In the genomic region with DNA sequence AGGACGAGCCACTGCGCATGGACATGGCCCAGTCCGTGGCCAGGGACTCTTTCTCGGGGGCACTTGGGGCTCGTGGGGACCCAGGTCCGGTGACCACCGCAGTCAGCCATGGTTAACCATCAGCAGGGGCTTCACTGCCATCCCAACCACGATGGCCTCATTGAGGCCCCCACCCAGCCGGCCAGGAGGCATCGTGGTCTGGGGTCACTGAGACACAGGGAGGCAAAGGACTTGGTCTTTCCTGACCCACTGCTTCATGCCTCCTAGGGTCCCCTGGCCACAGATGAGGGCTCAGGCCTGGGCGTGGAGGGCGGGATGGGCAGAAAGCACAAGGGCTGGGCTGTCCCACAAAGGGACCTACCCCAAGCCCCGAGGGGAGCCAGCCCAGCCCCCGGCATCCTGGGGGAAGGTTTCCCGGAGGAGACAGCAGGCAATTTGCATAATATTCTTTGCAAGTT, we compare ENCODE assay signal across 13 cellular contexts. TPM values are rescaled to one million over a fixed set of nuclear protein-coding genes. Genes with fewer than 3 reads are reported as not detected.
DNase-seq lines count a peak whose midpoint lies in the region; ATAC-seq and TF ChIP-seq lines count a peak whose summit lies in the region.
"Had no signal": no experiment of that assay in that cellular context is flagged by ENCODE, and none has a peak within 500 bp of the region (broad histone marks: within the 10 kb centered on the region; RNA-seq: fewer than 3 reads in every experiment).

No MANE protein-coding gene starts in this region.

- intact Hi-C loops in heart left ventricle (cut with DNase I) (loop anchor here in 7 of 10 donors (5.0 to 10.0 kb wide), 3 partner anchors 34 to 124 kb away; a partner anchor contains a TSS), cardiac septum (cut with DNase I) (no loop called here)
- intact Hi-C loops in CD4-positive, alpha-beta memory T cell (cut with micrococcal nuclease), result no loop called here

- H3K4me1 Mint-ChIP-seq in CD4-positive, alpha-beta memory T cell, result peaks cover 8 to 39% (median 23%) of the 10 kb centered on the region in 4 donors

- no peaks in the 10 kb centered on the region for H3K27me3 ChIP-seq in heart left ventricle
- no peaks in the 10 kb centered on the region for H3K27me3 ChIP-seq in muscle layer of colon (ENCODE audit: control insufficient read depth in 1 of 2, insufficient read depth in 2 of 2, low read length in 2 of 2)
- no peaks in the 10 kb centered on the region for H3K27me3 ChIP-seq in CD4-positive, alpha-beta memory T cell (ENCODE audit: insufficient read depth, low read length)
- H3K27me3 ChIP-seq: pancreas had no signal

- TF ChIP-seq CTCF in heart left ventricle (IDR thresholded peaks at IDR 0.05) (no peak), coronary artery (IDR thresholded peaks at IDR 0.05) (no peak)

- H3K9me3 ChIP-seq in heart left ventricle (no peaks in the 10 kb centered on the region), muscle layer of colon (ENCODE audit: low read length) (no peaks in the 10 kb centered on the region)
- H3K9me3 ChIP-seq in CD4-positive, alpha-beta memory T cell (ENCODE audit: control insufficient read depth in 1 of 2, low read length in 2 of 2), result no peaks in the 10 kb centered on the region
- H3K9me3 ChIP-seq: pancreas had no signal

- peak overlapping the region in 7 of 12 donors; percentile 12 to 99 (median 80) for H3K27ac ChIP-seq in heart left ventricle
- peak overlapping the region; percentile 91 to 92 for H3K27ac ChIP-seq in coronary artery
- peak overlapping the region; percentile 99 for H3K27ac ChIP-seq in muscle layer of colon (ENCODE audit: low read depth, low read length)
- H3K27ac ChIP-seq in CD4-positive, alpha-beta memory T cell (ENCODE audit: low read depth, low read length), result no peak overlapping the region
- H3K27ac ChIP-seq: pancreas had no signal

- no peaks in the 10 kb centered on the region for H3K27me3 Mint-ChIP-seq in CD4-positive, alpha-beta memory T cell
- H3K27me3 Mint-ChIP-seq: activated CD8-positive, alpha-beta memory T cell treated with anti-CD3 and anti-CD28 coated beads, Interleukin-2, amount 10 ng/mL, durations not matched to agents 7 days and 5 days had no signal

- WGBS in heart left ventricle, 4 donors, result 67 to 78% (median 73%) methylated on average over 11 to 15 of the region's 15 CpGs

- H3K4me1 ChIP-seq in heart left ventricle, result peaks cover 17 to 99% (median 89%) of the 10 kb centered on the region in 12 donors
- H3K4me1 ChIP-seq in muscle layer of colon (ENCODE audit: insufficient read depth, low read length), result peaks cover 90% of the 10 kb centered on the region
- H3K4me1 ChIP-seq in CD4-positive, alpha-beta memory T cell (ENCODE audit: insufficient read depth, low read length), result peaks cover 30% of the 10 kb centered on the region

- H3K36me3 Mint-ChIP-seq in CD4-positive, alpha-beta memory T cell, result peaks cover 0 to 3% of the 10 kb centered on the region in 2 donors
- H3K36me3 Mint-ChIP-seq: activated CD8-positive, alpha-beta memory T cell treated with anti-CD3 and anti-CD28 coated beads, Interleukin-2, amount 10 ng/mL, durations not matched to agents 7 days and 5 days had no signal

- H3K9me3 Mint-ChIP-seq in CD4-positive, alpha-beta memory T cell, result no peaks in the 10 kb centered on the region

- no peak overlapping the region for H3K4me3 Mint-ChIP-seq in CD4-positive, alpha-beta memory T cell
- H3K4me3 Mint-ChIP-seq: activated CD8-positive, alpha-beta memory T cell treated with anti-CD3 and anti-CD28 coated beads, Interleukin-2, amount 10 ng/mL, durations not matched to agents 7 days and 5 days had no signal

- CTCF ChIA-PET in CD4-positive, alpha-beta memory T cell (lab: Charles Lee; ENCODE audit: partially characterized antibody), result interaction anchor here (5.7 kb wide), 1 partner anchor 34 kb away, joined by 75 read pairs; no protein-coding TSS in a partner anchor

- peak overlapping the region; percentile 71 for H3K9ac ChIP-seq in muscle layer of colon (ENCODE audit: low read length)

- H3K27ac Mint-ChIP-seq in CD4-positive, alpha-beta memory T cell, result peak overlapping the region in 1 of 7 donors; percentile 42
- H3K27ac Mint-ChIP-seq: activated CD8-positive, alpha-beta memory T cell treated with anti-CD3 and anti-CD28 coated beads, Interleukin-2, amount 10 ng/mL, durations not matched to agents 7 days and 5 days had no signal

- POLR2A ChIA-PET in CD4-positive, alpha-beta memory T cell (lab: Charles Lee; ENCODE audit: partially characterized antibody), result interaction anchor here (1.9 kb wide), 1 partner anchor 21 kb away, joined by 6 read pairs; no protein-coding TSS in a partner anchor

- H3K36me3 ChIP-seq in heart left ventricle (peaks cover 0 to under 1% (median 0%) of the 10 kb centered on the region in 9 donors), muscle layer of colon (ENCODE audit: insufficient read depth, low read length) (no peaks in the 10 kb centered on the region)
- no peaks in the 10 kb centered on the region for H3K36me3 ChIP-seq in CD4-positive, alpha-beta memory T cell (ENCODE audit: insufficient read depth, low read length)
- H3K36me3 ChIP-seq: pancreas had no signal

- peak overlapping the region in 1 of 12 donors; percentile 13 for H3K4me3 ChIP-seq in heart left ventricle
- peak overlapping the region; percentile 17 for H3K4me3 ChIP-seq in coronary artery
- H3K4me3 ChIP-seq in muscle layer of colon (ENCODE audit: low read depth in 1 of 2, low read length in 2 of 2), result peak overlapping the region in 1 of 2 donors; percentile 41
- no peak overlapping the region for H3K4me3 ChIP-seq in CD4-positive, alpha-beta memory T cell (ENCODE audit: low read length in 2 of 2)
- H3K4me3 ChIP-seq: pancreas had no signal

- DNase-seq in heart left ventricle, result peak in 3 of 5 donors; percentile 20 to 61 (median 21)
- DNase-seq in cardiac septum (ENCODE audit: low spot score), result no peak
- no peak for DNase-seq in coronary artery (ENCODE audit: low spot score)
- no peak for DNase-seq in DMS79 (lab: John Stamatoyannopoulos, UW)
- DNase-seq in HUDEP-2 (lab: John Stamatoyannopoulos, UW; ENCODE audit: unreplicated experiment in 76 of 76), result no peak
- DNase-seq in NAMALWA (ENCODE audit: low spot score), result no peak
- DNase-seq in CD4-positive, alpha-beta memory T cell, result no peak
- DNase-seq: activated CD8-positive, alpha-beta memory T cell treated with anti-CD3 and anti-CD28 coated beads, Interleukin-2, amount 10 ng/mL, durations not matched to agents 7 days and 5 days; activated naive CD4-positive, alpha-beta T cell treated with anti-CD3 and anti-CD28 coated beads, Interleukin-2, amount 50 U/mL, for 16 hours; effector CD4-positive, alpha-beta T cell; NCI-H2081 treated with DMSO at 0.1 percent for 48 hours had no signal

- ATAC-seq in heart left ventricle, result no peak
- ATAC-seq: activated CD8-positive, alpha-beta memory T cell treated with anti-CD3 and anti-CD28 coated beads, Interleukin-2, amount 10 ng/mL, durations not matched to agents 7 days and 5 days; pancreas had no signal

- TF ChIP-seq POLR2A in heart left ventricle (IDR thresholded peaks at IDR 0.05), result no peak

RNA-seq across cellular contexts. Expression of a gene that starts 6.6 kb away (rescaled TPM):
- 10 to 100 TPM; 38.7 to 66.5 (median 47.5) TPM for total RNA-seq in heart left ventricle
- polyA plus RNA-seq in heart left ventricle, result 10 to 100 TPM; 17.9 to 39.1 TPM
- total RNA-seq in cardiac septum, result 57.8 TPM
- 10 to 100 TPM; 11.5 to 12.2 TPM for total RNA-seq in CD4-positive, alpha-beta memory T cell
- polyA plus RNA-seq in CD4-positive, alpha-beta memory T cell, result 1 to 10 TPM in 1 of 2 donors, under 1 TPM in 1; 0.58 to 2.6 TPM

RNA-seq across cellular contexts. Expression of a gene that starts 30.2 kb away (rescaled TPM):
- total RNA-seq in heart left ventricle, result 10 to 100 TPM; 15.5 to 34.3 (median 19.9) TPM
- polyA plus RNA-seq in heart left ventricle, result 10 to 100 TPM; 11.6 to 37.0 TPM
- 19.8 TPM for total RNA-seq in cardiac septum
- total RNA-seq in CD4-positive, alpha-beta memory T cell, result 10 to 100 TPM; 52.1 to 55.8 TPM
- polyA plus RNA-seq in CD4-positive, alpha-beta memory T cell, result 10 to 100 TPM; 46.7 to 67.3 TPM

Comparison
In these comparisons a context has a peak if more than half of its experiments do, and no peak if none do; other contexts are left out.
1. DNase-seq: peak in heart left ventricle (3 of 5); none in cardiac septum (single experiment), coronary artery (single experiment), DMS79 (single experiment), HUDEP-2 (0 of 76), NAMALWA (single experiment) and CD4-positive, alpha-beta memory T cell (0 of 5).
2. intact Hi-C loops: an anchor here in heart left ventricle (5.0 to 10.0 kb wide); none called in cardiac septum and CD4-positive, alpha-beta memory T cell.